ENCODE assay signal across 19 cellular contexts in the genomic region with DNA sequence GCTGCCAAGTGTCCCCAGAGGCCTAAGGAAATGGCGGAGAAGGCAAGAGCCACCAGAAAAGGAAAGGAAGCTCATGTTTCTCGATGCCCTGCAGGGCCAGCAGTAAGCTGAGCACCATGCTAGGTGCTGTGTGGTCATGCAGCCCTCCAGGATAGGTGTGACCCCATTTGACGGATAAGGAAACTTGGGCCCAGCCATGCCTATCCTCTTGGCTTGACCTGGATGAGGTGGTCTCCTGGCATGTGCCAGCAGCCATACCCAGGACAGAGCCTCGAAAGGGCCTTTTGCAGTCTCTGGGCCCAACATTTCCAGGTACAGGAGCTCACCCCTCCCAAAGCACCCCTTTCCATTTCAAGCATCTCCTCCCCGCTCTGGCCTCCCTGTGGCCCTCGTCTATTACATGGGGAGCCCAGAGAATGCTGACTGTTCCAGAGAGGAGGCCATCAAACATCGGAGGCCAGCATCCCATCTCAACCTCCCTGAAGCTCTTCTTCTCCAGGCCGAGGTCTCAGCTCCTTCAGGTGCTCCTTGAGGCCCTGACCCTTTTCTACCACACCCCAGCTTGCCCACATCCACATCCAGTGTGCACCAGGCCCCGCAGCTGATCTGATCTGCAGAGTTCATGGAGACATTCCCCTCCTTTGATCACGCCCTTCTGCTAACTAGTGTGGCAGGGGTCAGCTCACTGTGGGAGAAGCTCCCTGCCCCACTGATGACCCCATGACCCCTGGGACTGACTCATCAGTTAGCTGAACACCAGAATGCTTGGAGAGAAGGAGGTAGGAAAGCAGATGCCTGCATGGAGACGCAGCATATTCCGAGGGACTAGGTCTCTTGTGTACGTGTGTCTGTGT.
A peak's percentile ranks its signal among the peaks of the same experiment; 100 is the strongest.
DNase-seq lines count a peak whose midpoint lies in the region; ATAC-seq, FAIRE-seq and TF ChIP-seq lines count a peak whose summit lies in the region.
"Had no signal": no experiment of that assay in that cellular context is flagged by ENCODE, and none has a peak within 500 bp of the region (broad histone marks: within the 10 kb centered on the region; RNA-seq: fewer than 3 reads in every experiment).

No MANE protein-coding gene starts in this region.

- H3K27me3 ChIP-seq in K562 (ENCODE audit: control insufficient read depth in 2 of 2, insufficient read depth in 2 of 2, low read length in 2 of 2) (no peaks in the 10 kb centered on the region), subcutaneous abdominal adipose tissue (ENCODE audit: control insufficient read depth in 5 of 5, insufficient read depth in 4 of 5, low read length in 5 of 5) (no peaks in the 10 kb centered on the region), small intestine (ENCODE audit: control insufficient read depth in 2 of 2, insufficient read depth in 2 of 2, low read length in 2 of 2) (no peaks in the 10 kb centered on the region)
- H3K27me3 ChIP-seq: SJCRH30 had no signal

- H4K20me1 ChIP-seq in K562 (replicated peaks; ENCODE audit: control insufficient read depth, insufficient read depth, low read length) = no peaks in the 10 kb centered on the region

- 26% methylated on average over 9 of the region's 13 CpGs for WGBS in K562 (ENCODE audit: insufficient coverage, low coverage, missing lambda C conversion rate)
- WGBS in small intestine, 3 donors = 81 to 86% (median 86%) methylated on average over 13 of the region's 13 CpGs

- peak overlapping the region; percentile 24; the same call in 1 of the 2 replicates for H3K4me2 ChIP-seq in K562 (ENCODE audit: insufficient read depth, low read length)
- H3K4me2 ChIP-seq: KMS-11 had no signal

- no peaks in the 10 kb centered on the region for H3K9me1 ChIP-seq in K562 (ENCODE audit: control insufficient read depth, insufficient read depth, low read length)

- H2AFZ ChIP-seq in K562 (ENCODE audit: low read depth, low read length) = no peak overlapping the region

- no peak overlapping the region for H3K4me3 ChIP-seq in K562
- H3K4me3 ChIP-seq in subcutaneous abdominal adipose tissue (ENCODE audit: low read depth in 1 of 5, low read length in 5 of 5) = peak overlapping the region in 1 of 5 donors; percentile 5
- H3K4me3 ChIP-seq in small intestine (ENCODE audit: low read depth in 1 of 2, low read length in 2 of 2) = no peak overlapping the region
- H3K4me3 ChIP-seq: cardiac muscle cell, SJCRH30 had no signal

- no peaks in the 10 kb centered on the region for H3K79me2 ChIP-seq in K562 (ENCODE audit: control insufficient read depth, insufficient read depth, low read length)

- H3K9me3 ChIP-seq in K562 (replicated peaks; ENCODE audit: control insufficient read depth, insufficient read depth, low read depth, low read length) = no peaks in the 10 kb centered on the region
- no peaks in the 10 kb centered on the region for H3K9me3 ChIP-seq in subcutaneous abdominal adipose tissue (ENCODE audit: control insufficient read depth in 5 of 5, low read length in 5 of 5)
- H3K9me3 ChIP-seq in small intestine (ENCODE audit: control insufficient read depth, low read depth) = no peaks in the 10 kb centered on the region
- H3K9me3 ChIP-seq: neutrophil, SJCRH30 had no signal

- H3K4me1 ChIP-seq in K562 (replicated peaks in 1 of 2; ENCODE audit: control insufficient read depth in 2 of 2, insufficient read depth in 2 of 2, low read length in 2 of 2) (peaks cover 19 to 21% of the 10 kb centered on the region in 2 experiments; a peak in 4 of 5 replicates), subcutaneous abdominal adipose tissue (ENCODE audit: control insufficient read depth in 5 of 5, insufficient read depth in 5 of 5, low read length in 5 of 5) (peaks cover 27 to 77% (median 61%) of the 10 kb centered on the region in 5 donors), small intestine (ENCODE audit: control insufficient read depth in 2 of 2, insufficient read depth in 1 of 2, low read depth in 1 of 2, low read length in 1 of 2) (no peaks in the 10 kb centered on the region)
- H3K4me1 ChIP-seq: SJCRH30 had no signal

- H3K9ac ChIP-seq in K562 (ENCODE audit: insufficient read depth in 1 of 2, low read depth in 2 of 2, low read length in 2 of 2) (no peak overlapping the region), subcutaneous abdominal adipose tissue (ENCODE audit: low read length in 5 of 5) (peak overlapping the region in 2 of 5 donors; percentile 3 to 13)
- H3K9ac ChIP-seq: KMS-11 had no signal

- no peak for TF ChIP-seq EP300 in K562 (IDR thresholded peaks at IDR 0.05; ENCODE audit: low read length)

- in situ Hi-C loops in K562 (cut with MboI) = loop anchor here (5.0 kb wide), 1 partner anchor 93 kb away; no protein-coding TSS in a partner anchor

- peak; percentile 4 for DNase-seq in GM10248 (ENCODE audit: extremely low spot score)
- peak in 3 of 4 experiments; percentile 27 to 42 (median 35) for DNase-seq in K562 (ENCODE audit: extremely low read depth in 1 of 4, low spot score in 3 of 4)
- peak; percentile 55 for DNase-seq in mesenteric fat pad (ENCODE audit: low spot score)
- DNase-seq in foreskin melanocyte = no peak
- DNase-seq in small intestine = no peak
- DNase-seq: activated CD4-positive, alpha-beta T cell treated with anti-CD3 and anti-CD28 coated beads for 1 hour; activated naive CD4-positive, alpha-beta T cell treated with anti-CD3 and anti-CD28 coated beads, Interleukin-2, amount 50 U/mL, for 16 hours; GDM1; MV-4-11; NCI-H1930; NCI-H446 treated with DMSO at 0.1 percent for 48 hours; SJCRH30 had no signal

- H3K27ac ChIP-seq in K562 (ENCODE audit: extremely low read depth, low read depth, low read length) = no peak overlapping the region; the same call in 2 of the 3 replicates
- H3K27ac ChIP-seq in subcutaneous abdominal adipose tissue (ENCODE audit: low read depth, low read length) = peak overlapping the region; percentile 93
- no peak overlapping the region for H3K27ac ChIP-seq in small intestine (ENCODE audit: low read depth in 1 of 2, low read length in 1 of 2)
- H3K27ac ChIP-seq: cardiac muscle cell, KMS-11, neutrophil, SJCRH30 had no signal

- BruUV-seq in K562 (replicated peaks; lab: Mats Ljungman, UMichigan) = no TSS peak

- ATAC-seq in K562 = no peak
- no peak for ATAC-seq in HG03439 (IDR thresholded peaks at IDR 0.05; ENCODE audit: unreplicated experiment)
- ATAC-seq: CD8-positive, alpha-beta T cell; Panc1 had no signal

- CTCF ChIA-PET in GM10248 (lab: Yijun Ruan, JAX) (interaction anchor here (0.9 to 2.2 kb wide), 2 partner anchors 9 to 200 kb away, joined by 3 to 18 read pairs; no protein-coding TSS in a partner anchor), K562 (lab: Yijun Ruan, JAX; ENCODE audit: low intra/inter-chr PET ratio) (no interaction called here)

- TF ChIP-seq POLR2A in K562 (conservative IDR thresholded peaks at IDR 0.05) = no peak

- POLR2A ChIA-PET in GM10248 (lab: Yijun Ruan, JAX) = no interaction called here
- POLR2A ChIA-PET in K562 (lab: Yijun Ruan, JAX) = interaction anchor here (0.5 kb wide), 1 partner anchor 44 kb away, joined by 3 read pairs; no protein-coding TSS in a partner anchor

- intact Hi-C loops in K562 (cut with micrococcal nuclease) = no loop called here

- H3K36me3 ChIP-seq in K562 (ENCODE audit: control insufficient read depth, insufficient read depth, low read length) (no peaks in the 10 kb centered on the region), subcutaneous abdominal adipose tissue (ENCODE audit: control insufficient read depth in 5 of 5, insufficient read depth in 5 of 5, low read length in 5 of 5) (peaks cover 0 to 35% (median 15%) of the 10 kb centered on the region in 5 donors), small intestine (ENCODE audit: control insufficient read depth in 2 of 2, insufficient read depth in 2 of 2, low read length in 2 of 2) (no peaks in the 10 kb centered on the region)
- H3K36me3 ChIP-seq: cardiac muscle cell, neutrophil, SJCRH30 had no signal

- TF ChIP-seq CTCF in GM10248 (IDR thresholded peaks at IDR 0.05; ENCODE audit: control extremely low read depth, extremely low read depth, low read depth, missing control alignments) (no peak), K562 (IDR thresholded peaks at IDR 0.05 in 2 of 3, conservative IDR thresholded peaks at IDR 0.05 in 1 of 3; ENCODE audit: insufficient read depth in 2 of 3, low read depth in 1 of 3, low read length in 3 of 3) (no peak)

- no peak for TF ChIP-seq RAD21 in K562 (CRISPR knock-in tag; conservative IDR thresholded peaks at IDR 0.05 in 1 of 2, IDR thresholded peaks at IDR 0.05 in 1 of 2)

- no peak for FAIRE-seq in K562 (lab: Jason Lieb, UNC)
- FAIRE-seq in small intestine (lab: Jason Lieb, UNC) = no peak

TF ChIP-seq in K562, 482 proteins besides CTCF, POLR2A, EP300 and RAD21 (continues in another document):
- TF ChIP-seq ZNF75A (CRISPR knock-in tag; IDR thresholded peaks at IDR 0.05) (peak; percentile 94), ZBTB7A (IDR thresholded peaks at IDR 0.05; ENCODE audit: borderline replicate concordance, control insufficient read depth, low read depth, low read length) (0 out of 2 replicates have a peak, but pooled peaks have one; percentile 28), JUND (IDR thresholded peaks at IDR 0.05; ENCODE audit: borderline replicate concordance, low read depth, low read length) (peak; percentile 44; the same call in 1 of the 2 replicates), JUND (tag; IDR thresholded peaks at IDR 0.05; ENCODE audit: borderline replicate concordance, low read depth, low read length) (no peak; the same call in 2 of the 3 replicates), ZNF316 (IDR thresholded peaks at IDR 0.05) (no peak)
- TF ChIP-seq, protein P1, sequence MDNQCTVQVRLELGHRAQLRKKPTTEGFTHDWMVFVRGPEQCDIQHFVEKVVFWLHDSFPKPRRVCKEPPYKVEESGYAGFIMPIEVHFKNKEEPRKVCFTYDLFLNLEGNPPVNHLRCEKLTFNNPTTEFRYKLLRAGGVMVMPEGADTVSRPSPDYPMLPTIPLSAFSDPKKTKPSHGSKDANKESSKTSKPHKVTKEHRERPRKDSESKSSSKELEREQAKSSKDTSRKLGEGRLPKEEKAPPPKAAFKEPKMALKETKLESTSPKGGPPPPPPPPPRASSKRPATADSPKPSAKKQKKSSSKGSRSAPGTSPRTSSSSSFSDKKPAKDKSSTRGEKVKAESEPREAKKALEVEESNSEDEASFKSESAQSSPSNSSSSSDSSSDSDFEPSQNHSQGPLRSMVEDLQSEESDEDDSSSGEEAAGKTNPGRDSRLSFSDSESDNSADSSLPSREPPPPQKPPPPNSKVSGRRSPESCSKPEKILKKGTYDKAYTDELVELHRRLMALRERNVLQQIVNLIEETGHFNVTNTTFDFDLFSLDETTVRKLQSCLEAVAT (IDR thresholded peaks at IDR 0.05) = no peak
- TF ChIP-seq, protein P2, sequence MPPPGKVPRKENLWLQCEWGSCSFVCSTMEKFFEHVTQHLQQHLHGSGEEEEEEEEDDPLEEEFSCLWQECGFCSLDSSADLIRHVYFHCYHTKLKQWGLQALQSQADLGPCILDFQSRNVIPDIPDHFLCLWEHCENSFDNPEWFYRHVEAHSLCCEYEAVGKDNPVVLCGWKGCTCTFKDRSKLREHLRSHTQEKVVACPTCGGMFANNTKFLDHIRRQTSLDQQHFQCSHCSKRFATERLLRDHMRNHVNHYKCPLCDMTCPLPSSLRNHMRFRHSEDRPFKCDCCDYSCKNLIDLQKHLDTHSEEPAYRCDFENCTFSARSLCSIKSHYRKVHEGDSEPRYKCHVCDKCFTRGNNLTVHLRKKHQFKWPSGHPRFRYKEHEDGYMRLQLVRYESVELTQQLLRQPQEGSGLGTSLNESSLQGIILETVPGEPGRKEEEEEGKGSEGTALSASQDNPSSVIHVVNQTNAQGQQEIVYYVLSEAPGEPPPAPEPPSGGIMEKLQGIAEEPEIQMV (tag; conservative IDR thresholded peaks at IDR 0.05; ENCODE audit: low read depth) = no peak

Comparison
In these comparisons a context has a peak if more than half of its experiments do, and no peak if none do; other contexts are left out.
1. DNase-seq: peak in GM10248 (single experiment), K562 (3 of 4) and mesenteric fat pad (single experiment); none in foreskin melanocyte (single experiment) and small intestine (single experiment).